8 cellular contexts compared by ENCODE assay signal in the genomic region with DNA sequence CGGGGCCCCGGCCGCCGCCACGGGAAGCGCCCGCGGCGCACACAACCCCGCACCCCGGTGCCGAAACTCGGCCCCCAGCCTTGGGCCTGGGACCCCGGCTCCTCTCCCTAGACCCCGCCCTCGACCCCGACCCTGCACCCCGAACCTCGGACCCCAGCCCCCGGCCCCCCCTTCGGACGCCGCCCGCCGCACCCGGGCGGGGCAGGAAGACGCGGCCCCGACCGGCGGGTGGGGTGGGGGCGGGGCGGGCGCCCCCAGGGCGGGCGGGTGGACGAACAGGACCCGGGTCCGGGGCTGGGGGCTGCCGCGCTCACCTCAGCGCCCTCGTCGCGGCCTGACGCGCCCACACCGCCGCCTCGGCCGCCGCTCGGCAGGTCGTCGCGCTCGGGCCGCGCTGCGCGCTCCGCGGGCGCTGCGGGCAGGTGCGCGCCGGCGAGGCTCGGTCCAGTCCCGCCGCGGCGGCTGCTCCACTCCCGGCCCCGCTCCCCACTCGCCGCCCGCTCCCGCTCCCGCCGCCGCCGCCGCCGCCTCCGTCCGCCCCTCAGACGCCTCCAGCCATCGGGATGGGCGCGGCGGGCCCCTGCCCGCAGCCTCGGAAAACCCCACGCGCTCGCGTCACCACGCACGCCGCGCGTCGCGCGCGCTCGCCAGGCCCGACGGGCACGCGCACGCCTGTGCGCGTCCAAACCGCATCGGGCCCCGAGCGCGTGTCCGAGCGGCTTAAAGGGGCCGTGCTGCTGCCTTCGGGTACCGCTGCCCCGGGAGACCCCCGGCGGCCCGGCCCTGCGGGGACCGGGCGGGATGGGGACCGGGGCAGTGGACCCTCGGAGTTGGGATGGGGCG. TPM values are rescaled to one million over a fixed set of nuclear protein-coding genes. Genes with fewer than 3 reads are reported as not detected.
DNase-seq lines count a peak whose midpoint lies in the region; ATAC-seq and TF ChIP-seq lines count a peak whose summit lies in the region.

GNB1 (minus strand) TSS at position 582 of the 843 bp plus-strand sequence. CDS start 65,634 bp downstream, outside the sequence.

- no peak for TF ChIP-seq CTCF in RWPE1 (conservative IDR thresholded peaks at IDR 0.05; ENCODE audit: low read depth)

- peak; percentile 96 for DNase-seq in DMS53 (lab: John Stamatoyannopoulos, UW)
- DNase-seq in KBM-7 = peak; percentile 92
- peak; percentile 91 for DNase-seq in RWPE1 (ENCODE audit: low spot score)
- DNase-seq in activated T-helper 2 cell treated with anti-CD3 and anti-CD28 coated beads, Interferon-gamma antibody, Interleukin-2, Interleukin-4, amounts not matched to agents 10 μg/mL and 5 μg/mL and 100 μg/mL, durations not matched to agents 14 hours and 24 hours and 36 hours (ENCODE audit: low spot score) = peak; percentile 87
- DNase-seq in fibroblast of peridontal ligament (ENCODE audit: extremely low read depth) = peak; percentile 79
- peak; percentile 92 for DNase-seq in natural killer cell treated with Interleukin-12 subunit alpha and Interleukin-12 subunit beta and Interleukin-15 and Interleukin-18, amount 100 ng/mL, for 72 hours (ENCODE audit: low spot score)
- DNase-seq in stimulated activated naive CD4-positive, alpha-beta T cell (lab: John Stamatoyannopoulos, UW) = peak; percentile 79 to 99 (median 88)

- H3K27ac ChIP-seq in RWPE1 = peak within 1 kb of the TSS; percentile 93

- CTCF ChIA-PET in RWPE1 (lab: Yijun Ruan, JAX) = interaction anchor here (1.3 kb wide), 1 partner anchor 18 kb away, joined by 5 read pairs; no protein-coding TSS in a partner anchor

- peak within 1 kb of the TSS; percentile 84 for H3K27ac Mint-ChIP-seq in activated T-helper 2 cell treated with anti-CD3 and anti-CD28 coated beads, Interferon-gamma antibody, Interleukin-2, Interleukin-4, amounts not matched to agents 10 μg/mL and 5 μg/mL and 100 μg/mL, durations not matched to agents 14 hours and 24 hours and 36 hours
- peak within 1 kb of the TSS; percentile 79 to 90 for H3K27ac Mint-ChIP-seq in natural killer cell treated with Interleukin-12 subunit alpha and Interleukin-12 subunit beta and Interleukin-15 and Interleukin-18, amount 100 ng/mL, for 72 hours

- POLR2A ChIA-PET in RWPE1 (lab: Yijun Ruan, JAX; ENCODE audit: low non-redundant PET) = no interaction called here

- peak; percentile 68 for ATAC-seq in GM21576 (IDR thresholded peaks at IDR 0.05; ENCODE audit: unreplicated experiment)
- peak; percentile 87 to 92 for ATAC-seq in natural killer cell treated with Interleukin-12 subunit alpha and Interleukin-12 subunit beta and Interleukin-15 and Interleukin-18, amount 100 ng/mL, for 72 hours

- H3K4me3 Mint-ChIP-seq in activated T-helper 2 cell treated with anti-CD3 and anti-CD28 coated beads, Interferon-gamma antibody, Interleukin-2, Interleukin-4, amounts not matched to agents 10 μg/mL and 5 μg/mL and 100 μg/mL, durations not matched to agents 14 hours and 24 hours and 36 hours (ENCODE audit: low read depth) = peak within 1 kb of the TSS; percentile 78
- peak within 1 kb of the TSS; percentile 91 for H3K4me3 Mint-ChIP-seq in natural killer cell treated with Interleukin-12 subunit alpha and Interleukin-12 subunit beta and Interleukin-15 and Interleukin-18, amount 100 ng/mL, for 72 hours

- peaks cover 37% of the 10 kb centered on the region for H3K4me1 Mint-ChIP-seq in activated T-helper 2 cell treated with anti-CD3 and anti-CD28 coated beads, Interferon-gamma antibody, Interleukin-2, Interleukin-4, amounts not matched to agents 10 μg/mL and 5 μg/mL and 100 μg/mL, durations not matched to agents 14 hours and 24 hours and 36 hours (ENCODE audit: low read depth)
- H3K4me1 Mint-ChIP-seq in natural killer cell treated with Interleukin-12 subunit alpha and Interleukin-12 subunit beta and Interleukin-15 and Interleukin-18, amount 100 ng/mL, for 72 hours (ENCODE audit: low read depth in 2 of 2) = peaks cover 34 to 35% of the 10 kb centered on the region in 2 donors

- no peaks in the 10 kb centered on the region for H3K27me3 Mint-ChIP-seq in activated T-helper 2 cell treated with anti-CD3 and anti-CD28 coated beads, Interferon-gamma antibody, Interleukin-2, Interleukin-4, amounts not matched to agents 10 μg/mL and 5 μg/mL and 100 μg/mL, durations not matched to agents 14 hours and 24 hours and 36 hours (ENCODE audit: low read depth)
- H3K27me3 Mint-ChIP-seq in natural killer cell treated with Interleukin-12 subunit alpha and Interleukin-12 subunit beta and Interleukin-15 and Interleukin-18, amount 100 ng/mL, for 72 hours = peaks cover 0 to 1% of the 10 kb centered on the region in 2 donors

- intact Hi-C loops in activated T-helper 2 cell treated with anti-CD3 and anti-CD28 coated beads, Interferon-gamma antibody, Interleukin-2, Interleukin-4, amounts not matched to agents 10 μg/mL and 5 μg/mL and 100 μg/mL, durations not matched to agents 14 hours and 24 hours and 36 hours (cut with micrococcal nuclease) = loop anchor here (5.0 kb wide), 1 partner anchor 108 kb away; no protein-coding TSS in a partner anchor

- peaks cover 23% of the 10 kb centered on the region for H3K36me3 Mint-ChIP-seq in activated T-helper 2 cell treated with anti-CD3 and anti-CD28 coated beads, Interferon-gamma antibody, Interleukin-2, Interleukin-4, amounts not matched to agents 10 μg/mL and 5 μg/mL and 100 μg/mL, durations not matched to agents 14 hours and 24 hours and 36 hours (ENCODE audit: low read depth)
- H3K36me3 Mint-ChIP-seq in natural killer cell treated with Interleukin-12 subunit alpha and Interleukin-12 subunit beta and Interleukin-15 and Interleukin-18, amount 100 ng/mL, for 72 hours = no peaks in the 10 kb centered on the region

- no peaks in the 10 kb centered on the region for H3K9me3 Mint-ChIP-seq in activated T-helper 2 cell treated with anti-CD3 and anti-CD28 coated beads, Interferon-gamma antibody, Interleukin-2, Interleukin-4, amounts not matched to agents 10 μg/mL and 5 μg/mL and 100 μg/mL, durations not matched to agents 14 hours and 24 hours and 36 hours
- H3K9me3 Mint-ChIP-seq in natural killer cell treated with Interleukin-12 subunit alpha and Interleukin-12 subunit beta and Interleukin-15 and Interleukin-18, amount 100 ng/mL, for 72 hours = no peaks in the 10 kb centered on the region

- in situ Hi-C loops in KBM-7 (cut with MboI; ENCODE audit: low pct_unique_long_range_greater_than_20kb, low sequenced_read_pairs) = no loop called here

RNA-seq across cellular contexts. Expression of gene GNB1, which starts in this region (rescaled TPM):
- 452 and 471 TPM in 2 replicates for total RNA-seq in activated T-helper 2 cell treated with anti-CD3 and anti-CD28 coated beads, Interferon-gamma antibody, Interleukin-2, Interleukin-4, amounts not matched to agents 10 μg/mL and 5 μg/mL and 100 μg/mL, durations not matched to agents 14 hours and 24 hours and 36 hours
- 100 to 1,000 TPM; 361 to 446 TPM for total RNA-seq in natural killer cell treated with Interleukin-12 subunit alpha and Interleukin-12 subunit beta and Interleukin-15 and Interleukin-18, amount 100 ng/mL, for 72 hours

Comparison
In these comparisons a context has a peak if more than half of its experiments do, and no peak if none do; other contexts are left out.
1. Peak in every context shown above with its lines: DNase-seq, ATAC-seq and H3K27ac ChIP-seq.